ENCODE assay signal across 23 cellular contexts in the genomic region with DNA sequence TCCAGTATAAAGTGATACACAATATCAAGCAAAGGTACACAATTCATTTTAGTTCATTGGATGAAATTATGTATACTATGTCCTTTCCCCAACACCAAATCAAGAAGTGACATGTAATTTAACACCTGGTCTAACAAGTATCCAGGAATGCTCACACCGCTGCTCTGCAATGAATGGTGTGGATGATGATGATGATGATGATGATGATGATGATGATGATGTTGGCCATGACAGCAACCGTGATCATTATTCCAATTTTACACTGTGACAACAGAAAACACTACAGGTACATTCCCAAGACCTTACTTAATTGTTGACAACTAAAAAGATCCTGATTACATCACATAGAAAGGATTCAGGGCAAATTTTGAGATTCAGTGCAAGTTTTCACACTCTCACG.
"Had no signal": no experiment of that assay in that cellular context is flagged by ENCODE, and none has a peak within 500 bp of the region (broad histone marks: within the 10 kb centered on the region; RNA-seq: fewer than 3 reads in every experiment).

No MANE protein-coding gene starts in this region.

- H3K4me1 ChIP-seq: esophagus muscularis mucosa, foreskin keratinocyte, gastroesophageal sphincter, heart left ventricle, lower lobe of right lung had no signal

- H3K9me3 ChIP-seq: esophagus muscularis mucosa, gastroesophageal sphincter, heart left ventricle, left lung, lower lobe of right lung, mucosa of descending colon had no signal

- H3K27me3 Mint-ChIP-seq: naive B cell had no signal

- H3K4me3 Mint-ChIP-seq: mesothelial cell of epicardium, naive B cell had no signal

- H3K36me3 ChIP-seq: esophagus muscularis mucosa, gastroesophageal sphincter, heart left ventricle, left lung, lower lobe of right lung had no signal

- H3K27me3 ChIP-seq: dorsolateral prefrontal cortex, esophagus muscularis mucosa, foreskin keratinocyte, gastroesophageal sphincter, heart left ventricle, left lung had no signal

- DNase-seq: dermis blood vessel endothelial cell; dorsolateral prefrontal cortex; effector CD4-positive, alpha-beta T cell; effector memory CD4-positive, alpha-beta T cell; foreskin keratinocyte; heart left ventricle; hippocampal formation; left cardiac atrium; left lung; left ventricle myocardium superior; lower lobe of right lung; mesenchymal stem cell; mucosa of descending colon; naive B cell had no signal

- H3K9me3 Mint-ChIP-seq: mesothelial cell of epicardium had no signal

- H3K27ac ChIP-seq: coronary artery, dorsolateral prefrontal cortex, esophagus muscularis mucosa, foreskin keratinocyte, gastroesophageal sphincter, heart left ventricle, left lung, lower lobe of right lung had no signal

- H3K4me3 ChIP-seq: coronary artery, dorsolateral prefrontal cortex, esophagus muscularis mucosa, gastroesophageal sphincter, heart left ventricle, left lung, lower lobe of right lung, mucosa of descending colon had no signal

- FAIRE-seq: colon, endothelial cell of umbilical vein, frontal cortex, islet of Langerhans, keratinocyte had no signal

- H3K36me3 Mint-ChIP-seq: mesothelial cell of epicardium, naive B cell had no signal

- H3K4me1 Mint-ChIP-seq: naive B cell had no signal

- ATAC-seq: foreskin keratinocyte, gastroesophageal sphincter, heart left ventricle, left cardiac atrium, left lung, left ventricle myocardium superior, lower lobe of right lung, mucosa of descending colon had no signal

- H3K27ac Mint-ChIP-seq: mesothelial cell of epicardium had no signal
